In the genomic region with DNA sequence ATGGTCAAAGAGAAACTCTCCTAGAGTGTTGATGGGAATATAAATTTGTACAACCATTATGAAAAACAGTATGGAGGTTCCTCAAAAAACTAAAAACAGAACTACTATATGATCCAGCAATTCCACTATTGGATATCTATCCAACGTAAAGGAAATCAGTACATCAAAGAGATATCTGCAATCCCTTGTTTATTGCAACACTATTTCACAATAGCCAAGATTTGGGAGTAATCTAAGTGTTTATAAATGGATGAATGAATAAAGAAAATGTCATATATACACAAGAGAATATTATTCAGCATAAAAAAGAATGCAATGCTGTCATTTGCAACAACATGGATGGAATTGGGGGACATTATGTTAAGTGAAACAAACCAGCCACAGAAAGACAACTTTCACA, we compare ENCODE assay signal across 21 cellular contexts.
DNase-seq lines count a peak whose midpoint lies in the region; ATAC-seq, FAIRE-seq and TF ChIP-seq lines count a peak whose summit lies in the region.
"Had no signal": no experiment of that assay in that cellular context is flagged by ENCODE, and none has a peak within 500 bp of the region (broad histone marks: within the 10 kb centered on the region; RNA-seq: fewer than 3 reads in every experiment).

No MANE protein-coding gene starts in this region.

- H3K4me3 Mint-ChIP-seq in Caco-2 (ENCODE audit: unreplicated experiment) (no peak overlapping the region), progenitor cell of endocrine pancreas (ENCODE audit: low read depth) (no peak overlapping the region)
- H3K4me3 Mint-ChIP-seq: CD4-positive, alpha-beta T cell; HFFc6 had no signal

- H2AFZ ChIP-seq in PC-9 = no peak overlapping the region

- H3K9me3 Mint-ChIP-seq in Caco-2 (ENCODE audit: unreplicated experiment) (no peaks in the 10 kb centered on the region), progenitor cell of endocrine pancreas (ENCODE audit: low read depth) (peaks cover 6% of the 10 kb centered on the region)

- no peak overlapping the region for H3K4me3 ChIP-seq in Caco-2 (ENCODE audit: low read depth, low read length)
- no peak overlapping the region for H3K4me3 ChIP-seq in PC-9

- H3K27me3 Mint-ChIP-seq in Caco-2 (ENCODE audit: insufficient read depth, unreplicated experiment) (no peaks in the 10 kb centered on the region), progenitor cell of endocrine pancreas (no peaks in the 10 kb centered on the region)
- H3K27me3 Mint-ChIP-seq: CD4-positive, alpha-beta T cell had no signal

- peak overlapping the region; percentile 30 for H3K4me2 ChIP-seq in PC-9

- H3K36me3 ChIP-seq in Caco-2 (ENCODE audit: control insufficient read depth, insufficient read depth, low read length) (no peaks in the 10 kb centered on the region), PC-9 (ENCODE audit: low read depth) (no peaks in the 10 kb centered on the region)

- H3K79me2 ChIP-seq in PC-9 (ENCODE audit: low read depth) = no peaks in the 10 kb centered on the region

- H3K27me3 ChIP-seq in Caco-2 (replicated peaks; ENCODE audit: control insufficient read depth, insufficient read depth, low read length) (no peaks in the 10 kb centered on the region), PC-9 (ENCODE audit: insufficient read depth, low read depth) (no peaks in the 10 kb centered on the region)

- ATAC-seq in Right ventricle myocardium inferior = no peak
- ATAC-seq: HCT116 had no signal

- H3F3A ChIP-seq in PC-9 (ENCODE audit: insufficient read depth, low read depth) = no peaks in the 10 kb centered on the region; the same call in 1 of the 2 replicates

- intact Hi-C loops in Caco-2 (cut with micrococcal nuclease; ENCODE audit: unreplicated experiment) = no loop called here
- intact Hi-C loops in PC-9 (cut with micrococcal nuclease; ENCODE audit: unreplicated experiment) = loop anchor here (1.0 to 10.0 kb wide), 2 partner anchors 13 to 167 kb away; no protein-coding TSS in a partner anchor
- intact Hi-C loops in Right ventricle myocardium inferior (cut with DNase I) = no loop called here

- peak overlapping the region; percentile 39; the same call in 1 of the 2 replicates for H3K27ac ChIP-seq in PC-9
- H3K27ac ChIP-seq: C4-2B, HL-60 had no signal

- peak; percentile 94 for FAIRE-seq in colon (lab: Jason Lieb, UNC)
- FAIRE-seq: HTR-8/SVneo had no signal

- TF ChIP-seq CTCF in Caco-2 (IDR thresholded peaks at IDR 0.05; ENCODE audit: insufficient read depth in 1 of 2, low read depth in 1 of 2, low read length in 1 of 2, severe bottlenecking in 1 of 2, unreplicated experiment in 1 of 2) (no peak), PC-9 (conservative IDR thresholded peaks at IDR 0.05) (no peak), progenitor cell of endocrine pancreas (IDR thresholded peaks at IDR 0.05; ENCODE audit: unreplicated experiment) (no peak)

- H3K4me1 Mint-ChIP-seq in Caco-2 (ENCODE audit: low read depth, unreplicated experiment) (no peaks in the 10 kb centered on the region), progenitor cell of endocrine pancreas (ENCODE audit: low read depth) (peaks cover 10% of the 10 kb centered on the region)

- BruUV-seq in Caco-2 (replicated peaks; lab: Mats Ljungman, UMichigan) (no TSS peak), PC-9 (replicated peaks; lab: Mats Ljungman, UMichigan) (no TSS peak)

- H3K9me3 ChIP-seq in Caco-2 (no peaks in the 10 kb centered on the region), PC-9 (ENCODE audit: insufficient read depth, low read depth) (no peaks in the 10 kb centered on the region; the same call in 1 of the 2 replicates)

- H3K27ac Mint-ChIP-seq in Caco-2 (ENCODE audit: unreplicated experiment) (peak overlapping the region; percentile 86), progenitor cell of endocrine pancreas (peak overlapping the region; percentile 96)
- H3K27ac Mint-ChIP-seq: CD4-positive, alpha-beta T cell; HFFc6 had no signal

- H3K4me1 ChIP-seq in Caco-2 = peaks cover 19% of the 10 kb centered on the region
- peaks cover 12% of the 10 kb centered on the region for H3K4me1 ChIP-seq in PC-9 (replicated peaks; ENCODE audit: insufficient read depth)

- POLR2A ChIA-PET in Caco-2 (lab: Charles Lee) = no interaction called here
- POLR2A ChIA-PET in PC-9 (lab: Charles Lee; ENCODE audit: unreplicated experiment) = no interaction called here

- no peaks in the 10 kb centered on the region for H3K9me2 ChIP-seq in PC-9 (ENCODE audit: insufficient read depth)

- no peak for DNase-seq in Caco-2
- DNase-seq in PC-9 = no peak
- no peak for DNase-seq in progenitor cell of endocrine pancreas (ENCODE audit: low spot score, unreplicated experiment)
- DNase-seq in HPDE6-E6E7 (ENCODE audit: extremely low spot score) = no peak
- DNase-seq in Right ventricle myocardium inferior (ENCODE audit: missing footprints) = no peak
- DNase-seq in NCI-H2196 (lab: John Stamatoyannopoulos, UW; ENCODE audit: unreplicated experiment) = no peak
- no peak for DNase-seq in AG20443 (ENCODE audit: low spot score)
- DNase-seq: ACHN; AML-193; CD4-positive, alpha-beta T cell; DMS153; DMS79; GF-D8; GOT3; H7; HFFc6 had no signal

- H4K20me1 ChIP-seq in PC-9 (ENCODE audit: insufficient read depth) = no peaks in the 10 kb centered on the region

- CTCF ChIA-PET in Caco-2 (lab: Charles Lee) = no interaction called here
- CTCF ChIA-PET in PC-9 (lab: Charles Lee) = no interaction called here

- no peaks in the 10 kb centered on the region for H3K36me3 Mint-ChIP-seq in Caco-2 (ENCODE audit: insufficient read depth, unreplicated experiment)
- H3K36me3 Mint-ChIP-seq in progenitor cell of endocrine pancreas (ENCODE audit: insufficient read depth) = no peaks in the 10 kb centered on the region
